In genomic region chr21:5121399-5121798, GRCh38 we compare ENCODE assay signal across 7 cellular contexts.
DNase-seq lines count a peak whose midpoint lies in the region; ATAC-seq, FAIRE-seq and TF ChIP-seq lines count a peak whose summit lies in the region.
"Not testable (repeated sequence)": the region's sequence is repeated elsewhere in the genome, so short reads cannot be mapped to it uniquely, and the experiment has no call there.

No MANE protein-coding gene starts in this region.

- not testable (repeated sequence) for TF ChIP-seq CTCF in K562 (IDR thresholded peaks at IDR 0.05 in 2 of 3, conservative IDR thresholded peaks at IDR 0.05 in 1 of 3; ENCODE audit: insufficient read depth in 2 of 3, low read depth in 1 of 3, low read length in 3 of 3); esophagus squamous epithelium (IDR thresholded peaks at IDR 0.05); left lung (IDR thresholded peaks at IDR 0.05); stomach (IDR thresholded peaks at IDR 0.05)

- in situ Hi-C loops in GM23248 (cut with MboI); K562 (cut with MboI): not testable (repeated sequence)

- not testable (repeated sequence) for H3F3A ChIP-seq in GM23248 (ENCODE audit: insufficient read depth)

- TF ChIP-seq EP300 in K562 (IDR thresholded peaks at IDR 0.05; ENCODE audit: low read length); stomach (IDR thresholded peaks at IDR 0.05): not testable (repeated sequence)

- not testable (repeated sequence) for H3K9me3 ChIP-seq in GM23248 (ENCODE audit: low read depth); K562 (replicated peaks; ENCODE audit: control insufficient read depth, insufficient read depth, low read depth, low read length); esophagus squamous epithelium; left lung; stomach

- TF ChIP-seq RAD21 in K562 (CRISPR knock-in tag; conservative IDR thresholded peaks at IDR 0.05 in 1 of 2, IDR thresholded peaks at IDR 0.05 in 1 of 2), result not testable (repeated sequence)

- H3K9me2 ChIP-seq in GM23248 (ENCODE audit: insufficient read depth), result not testable (repeated sequence)

- not testable (repeated sequence) for TF ChIP-seq POLR2A in K562 (conservative IDR thresholded peaks at IDR 0.05); esophagus squamous epithelium (IDR thresholded peaks at IDR 0.05); stomach (IDR thresholded peaks at IDR 0.05)

- H3K36me3 ChIP-seq in GM23248 (ENCODE audit: low read depth); K562 (ENCODE audit: control insufficient read depth, insufficient read depth, low read length); esophagus squamous epithelium; left lung; stomach: not testable (repeated sequence)

- H3K27me3 ChIP-seq in GM23248 (replicated peaks; ENCODE audit: insufficient read depth); K562 (ENCODE audit: control insufficient read depth in 2 of 2, insufficient read depth in 2 of 2, low read length in 2 of 2); esophagus squamous epithelium; left lung; stomach: not testable (repeated sequence)

- ATAC-seq in K562, result peak; percentile 15
- ATAC-seq in left lung, result peak; percentile 3

- POLR2A ChIA-PET in K562 (lab: Yijun Ruan, JAX), result not testable (repeated sequence)

- not testable (repeated sequence) for H3K4me3 ChIP-seq in GM23248, K562, esophagus squamous epithelium, left lung, stomach

- not testable (repeated sequence) for H4K20me1 ChIP-seq in GM23248 (ENCODE audit: insufficient read depth); K562 (replicated peaks; ENCODE audit: control insufficient read depth, insufficient read depth, low read length)

- BruUV-seq in K562 (replicated peaks; lab: Mats Ljungman, UMichigan), result not testable (repeated sequence)

- not testable (repeated sequence) for H3K4me1 ChIP-seq in GM23248 (ENCODE audit: insufficient read depth); K562 (replicated peaks in 1 of 2; ENCODE audit: control insufficient read depth in 2 of 2, insufficient read depth in 2 of 2, low read length in 2 of 2); esophagus squamous epithelium; left lung; stomach

- intact Hi-C loops in K562 (cut with micrococcal nuclease); esophagus squamous epithelium (cut with DNase I); cardiac septum (cut with DNase I); left lung (cut with DNase I); stomach (cut with DNase I; ENCODE audit: low total_unique reads): not testable (repeated sequence)

- not testable (repeated sequence) for H3K27ac ChIP-seq in GM23248; K562 (ENCODE audit: extremely low read depth, low read depth, low read length)
- peak overlapping the region in 3 of 4 donors; percentile 49 to 78 (median 68) for H3K27ac ChIP-seq in esophagus squamous epithelium
- peak overlapping the region in 1 of 2 donors; percentile 63 for H3K27ac ChIP-seq in left lung
- H3K27ac ChIP-seq in stomach, result peak overlapping the region in 3 of 5 donors; percentile 46 to 73 (median 63)

- not testable (repeated sequence) for H3K9me1 ChIP-seq in K562 (ENCODE audit: control insufficient read depth, insufficient read depth, low read length)

- CTCF ChIA-PET in K562 (lab: Yijun Ruan, JAX; ENCODE audit: low intra/inter-chr PET ratio), result not testable (repeated sequence)

- H3K9ac ChIP-seq in GM23248; K562 (ENCODE audit: insufficient read depth in 1 of 2, low read depth in 2 of 2, low read length in 2 of 2): not testable (repeated sequence)

- not testable (repeated sequence) for H2AFZ ChIP-seq in GM23248; K562 (ENCODE audit: low read depth, low read length)

- 0 to 15% methylated on average over 1 to 2 of the region's 14 CpGs for WGBS in GM23248 (ENCODE audit: low coverage in 1 of 2, low lambda C conversion rate in 2 of 2, missing lambda C conversion rate in 2 of 2), 2 experiments
- WGBS in K562 (ENCODE audit: insufficient coverage, low coverage, missing lambda C conversion rate), result 33% methylated on average over 1 of the region's 14 CpGs
- no CpG with 5 or more reads among the region's 14 CpGs for WGBS in esophagus squamous epithelium, 2 donors
- 0 to 60% (median 26%) methylated on average over 1 to 6 of the region's 14 CpGs for WGBS in stomach, 5 donors

- not testable (repeated sequence) for H3K79me2 ChIP-seq in GM23248 (ENCODE audit: insufficient read depth); K562 (ENCODE audit: control insufficient read depth, insufficient read depth, low read length)

- FAIRE-seq in K562 (lab: Jason Lieb, UNC), result not testable (repeated sequence)

- H3K4me2 ChIP-seq in GM23248 (ENCODE audit: unreplicated experiment); K562 (ENCODE audit: insufficient read depth, low read length): not testable (repeated sequence)

- DNase-seq in GM23248 (peak; percentile 2), cardiac septum (ENCODE audit: low spot score) (peak; percentile 65), left lung (peak; percentile 1 to 18), non-pigmented ciliary epithelial cell (ENCODE audit: low read depth) (peak; percentile 0)
- DNase-seq in K562 (ENCODE audit: extremely low read depth in 1 of 4, low spot score in 3 of 4); esophagus squamous epithelium (lab: John Stamatoyannopoulos, UW); stomach: not testable (repeated sequence)
